In the genomic region with DNA sequence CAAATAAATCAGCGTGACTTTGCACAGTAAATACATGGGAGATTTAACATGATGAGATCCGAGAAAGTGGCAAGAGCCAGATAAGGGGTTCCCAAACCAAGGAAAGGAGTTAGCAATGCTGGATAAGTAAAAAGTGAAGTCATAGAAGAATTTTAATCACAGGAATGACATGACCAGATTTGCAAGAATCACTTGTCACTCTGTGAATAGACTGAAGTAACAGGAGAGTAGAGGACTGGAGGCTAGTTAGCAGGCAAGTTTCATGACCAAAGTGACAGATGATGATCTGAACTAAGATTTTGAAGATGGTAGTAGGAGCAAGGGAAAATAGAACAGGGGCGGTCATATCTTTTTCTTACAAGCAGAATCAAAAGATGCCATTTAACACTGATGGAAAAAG, we compare ENCODE assay signal across 25 cellular contexts. TPM values are rescaled to one million over a fixed set of nuclear protein-coding genes. Genes with fewer than 3 reads are reported as not detected.
DNase-seq lines count a peak whose midpoint lies in the region; ATAC-seq and TF ChIP-seq lines count a peak whose summit lies in the region.
"Had no signal": no experiment of that assay in that cellular context is flagged by ENCODE, and none has a peak within 500 bp of the region (broad histone marks: within the 10 kb centered on the region; RNA-seq: fewer than 3 reads in every experiment).

No MANE protein-coding gene starts in this region.

- peak overlapping the region in 6 of 8 donors; percentile 1 to 50 (median 16) for H3K4me3 Mint-ChIP-seq in CD4-positive, alpha-beta memory T cell
- peak overlapping the region in 1 of 2 donors; percentile 1 for H3K4me3 Mint-ChIP-seq in effector memory CD8-positive, alpha-beta T cell
- H3K4me3 Mint-ChIP-seq: activated T-cell treated with anti-CD3 and anti-CD28 coated beads, Interleukin-2, amount 50 U/mL, for 4 hours; naive B cell; T-helper 2 cell treated with Interferon-gamma antibody and Interleukin-4, amounts not matched to agents 5 μg/mL and 100 μg/mL, for 36 hours had no signal

- peak; percentile 29 for ATAC-seq in effector memory CD8-positive, alpha-beta T cell (replicated peaks)
- ATAC-seq: activated T-cell treated with anti-CD3 and anti-CD28 coated beads, Interleukin-2, amount 50 U/mL, for 4 hours had no signal

- no peaks in the 10 kb centered on the region for H3K9me3 ChIP-seq in CD4-positive, alpha-beta memory T cell (ENCODE audit: control insufficient read depth in 1 of 2, low read length in 2 of 2)
- H3K9me3 ChIP-seq in OCI-LY3 (ENCODE audit: insufficient read depth, low read length) = no peaks in the 10 kb centered on the region
- no peaks in the 10 kb centered on the region for H3K9me3 ChIP-seq in osteoblast (ENCODE audit: low read depth, low read length)
- H3K9me3 ChIP-seq: BLaER1, transverse colon had no signal

- H2AFZ ChIP-seq in OCI-LY3 (ENCODE audit: low read depth, low read length) (peak overlapping the region; percentile 90; the same call in 1 of the 2 replicates), osteoblast (ENCODE audit: low read length) (no peak overlapping the region)

- H3K4me1 Mint-ChIP-seq in CD4-positive, alpha-beta memory T cell = peaks cover 13 to 25% (median 17%) of the 10 kb centered on the region in 4 donors
- H3K4me1 Mint-ChIP-seq in effector memory CD8-positive, alpha-beta T cell (ENCODE audit: low read depth in 2 of 2) = peaks cover 7 to 14% of the 10 kb centered on the region in 2 donors
- H3K4me1 Mint-ChIP-seq: naive B cell had no signal

- peak overlapping the region in 4 of 7 donors; percentile 1 to 68 (median 10) for H3K27ac Mint-ChIP-seq in CD4-positive, alpha-beta memory T cell
- peak overlapping the region; percentile 7 to 21 for H3K27ac Mint-ChIP-seq in effector memory CD8-positive, alpha-beta T cell
- H3K27ac Mint-ChIP-seq: T-helper 2 cell treated with Interferon-gamma antibody and Interleukin-4, amounts not matched to agents 5 μg/mL and 100 μg/mL, for 36 hours had no signal

- CTCF ChIA-PET in CD4-positive, alpha-beta memory T cell (lab: Charles Lee; ENCODE audit: partially characterized antibody) = interaction anchor here (0.7 to 2.8 kb wide), 4 partner anchors 10 to 512 kb away, joined by 3 to 35 read pairs (median 3); no protein-coding TSS in a partner anchor

- POLR2A ChIA-PET in CD4-positive, alpha-beta memory T cell (lab: Charles Lee; ENCODE audit: partially characterized antibody) = no interaction called here

- no peak overlapping the region; the same call in 1 of the 2 replicates for H3K4me2 ChIP-seq in OCI-LY3 (ENCODE audit: low read length)
- peak overlapping the region; percentile 80 for H3K4me2 ChIP-seq in osteoblast (ENCODE audit: insufficient read depth, low read length)

- no peaks in the 10 kb centered on the region for H3K36me3 Mint-ChIP-seq in CD4-positive, alpha-beta memory T cell
- peaks cover 5% of the 10 kb centered on the region for H3K36me3 Mint-ChIP-seq in effector memory CD8-positive, alpha-beta T cell (ENCODE audit: insufficient read depth)
- H3K36me3 Mint-ChIP-seq: naive B cell had no signal

- H3K27ac ChIP-seq in CD4-positive, alpha-beta memory T cell (ENCODE audit: low read depth, low read length) = no peak overlapping the region
- H3K27ac ChIP-seq in OCI-LY3 (ENCODE audit: low read length) = no peak overlapping the region
- H3K27ac ChIP-seq in osteoblast (ENCODE audit: low read depth, low read length) = no peak overlapping the region
- H3K27ac ChIP-seq: BLaER1, brain microvascular endothelial cell, SK-N-MC, transverse colon, VCaP had no signal

- no peaks in the 10 kb centered on the region for H3K9me3 Mint-ChIP-seq in CD4-positive, alpha-beta memory T cell
- H3K9me3 Mint-ChIP-seq in effector memory CD8-positive, alpha-beta T cell = no peaks in the 10 kb centered on the region
- H3K9me3 Mint-ChIP-seq: activated T-cell treated with anti-CD3 and anti-CD28 coated beads, Interleukin-2, amount 50 U/mL, for 4 hours; naive B cell; T-helper 2 cell treated with Interferon-gamma antibody and Interleukin-4, amounts not matched to agents 5 μg/mL and 100 μg/mL, for 36 hours had no signal

- intact Hi-C loops in CD4-positive, alpha-beta memory T cell (cut with micrococcal nuclease) = loop anchor here (2.0 kb wide), 1 partner anchor 341 kb away; no protein-coding TSS in a partner anchor

- H3K79me2 ChIP-seq in OCI-LY3 (ENCODE audit: low read length) = no peaks in the 10 kb centered on the region
- H3K79me2 ChIP-seq in osteoblast (ENCODE audit: insufficient read depth, low read length) = peaks cover 15% of the 10 kb centered on the region

- H3K4me3 ChIP-seq in CD4-positive, alpha-beta memory T cell (ENCODE audit: low read length in 2 of 2) = no peak overlapping the region
- no peak overlapping the region for H3K4me3 ChIP-seq in OCI-LY3 (ENCODE audit: low read length)
- no peak overlapping the region for H3K4me3 ChIP-seq in osteoblast (ENCODE audit: insufficient read depth, low read length)
- H3K4me3 ChIP-seq: BLaER1, SK-N-MC had no signal

- DNase-seq in CD4-positive, alpha-beta memory T cell = no peak
- no peak for DNase-seq in effector memory CD8-positive, alpha-beta T cell
- DNase-seq in osteoblast (ENCODE audit: insufficient read length, low spot score, missing footprints) (peak; percentile 3), amniotic stem cell (lab: John Stamatoyannopoulos, UW) (no peak), activated gamma-delta T cell treated with Interleukin-2 at 50 U/mL for 16 hours (no peak), NCI-H2107 treated with DMSO at 0.1 percent for 48 hours (lab: John Stamatoyannopoulos, UW; ENCODE audit: unreplicated experiment) (no peak), NCI-H1105 (lab: John Stamatoyannopoulos, UW) (no peak)
- DNase-seq: activated CD4-positive, alpha-beta T cell treated with anti-CD3 and anti-CD28 coated beads for 48 hours; activated naive CD4-positive, alpha-beta T cell; activated T-cell treated with anti-CD3 and anti-CD28 coated beads, Interleukin-2, amount 50 U/mL, for 4 hours; brain microvascular endothelial cell; effector CD8-positive, alpha-beta T cell; foreskin melanocyte; GDM1; left cardiac atrium; stimulated activated CD4-positive, alpha-beta T cell treated with anti-CD3 and anti-CD28 coated beads, Interleukin-2, amount 100 ng/mL, for 48 hours; transverse colon had no signal

- H4K20me1 ChIP-seq in OCI-LY3 (ENCODE audit: insufficient read depth, low read length) (no peaks in the 10 kb centered on the region), osteoblast (ENCODE audit: insufficient read depth, low read length) (no peaks in the 10 kb centered on the region)
- H4K20me1 ChIP-seq: BLaER1 had no signal

- H3K36me3 ChIP-seq in CD4-positive, alpha-beta memory T cell (ENCODE audit: insufficient read depth, low read length) = no peaks in the 10 kb centered on the region
- H3K36me3 ChIP-seq in OCI-LY3 (replicated peaks; ENCODE audit: low read depth, low read length) (no peaks in the 10 kb centered on the region), osteoblast (ENCODE audit: insufficient read depth, low read length) (no peaks in the 10 kb centered on the region)
- H3K36me3 ChIP-seq: BLaER1, brain microvascular endothelial cell, transverse colon had no signal

- H3K27me3 ChIP-seq in CD4-positive, alpha-beta memory T cell (ENCODE audit: insufficient read depth, low read length) = no peaks in the 10 kb centered on the region
- H3K27me3 ChIP-seq in OCI-LY3 (ENCODE audit: low read depth, low read length) = no peaks in the 10 kb centered on the region
- H3K27me3 ChIP-seq in osteoblast (ENCODE audit: insufficient read depth, low read length) = no peaks in the 10 kb centered on the region
- H3K27me3 ChIP-seq: BLaER1, brain microvascular endothelial cell, transverse colon had no signal

- TF ChIP-seq CTCF in OCI-LY3 (IDR thresholded peaks at IDR 0.05; ENCODE audit: low read depth, low read length) (no peak), osteoblast (IDR thresholded peaks at IDR 0.05; ENCODE audit: extremely low read depth, low read depth, low read length) (no peak)

- no peak overlapping the region for H3K9ac ChIP-seq in OCI-LY3 (ENCODE audit: low read length)
- H3K9ac ChIP-seq: BLaER1 had no signal

- H3K4me1 ChIP-seq in CD4-positive, alpha-beta memory T cell (ENCODE audit: insufficient read depth, low read length) = peaks cover 14% of the 10 kb centered on the region
- H3K4me1 ChIP-seq in OCI-LY3 (ENCODE audit: low read length) (no peaks in the 10 kb centered on the region), osteoblast (ENCODE audit: insufficient read depth, low read length) (no peaks in the 10 kb centered on the region)
- H3K4me1 ChIP-seq: BLaER1, transverse colon had no signal

- H3K27me3 Mint-ChIP-seq in CD4-positive, alpha-beta memory T cell = no peaks in the 10 kb centered on the region
- H3K27me3 Mint-ChIP-seq in effector memory CD8-positive, alpha-beta T cell = no peaks in the 10 kb centered on the region
- H3K27me3 Mint-ChIP-seq: naive B cell had no signal

RNA-seq across cellular contexts. Expression of gene CFH, which starts 8.4 kb away (rescaled TPM):
- 10 to 100 TPM; 11.9 to 13.4 TPM for total RNA-seq in CD4-positive, alpha-beta memory T cell
- polyA plus RNA-seq in CD4-positive, alpha-beta memory T cell = 10 to 100 TPM; 13.8 to 16.6 TPM
- total RNA-seq in osteoblast = 145 and 164 TPM in 2 replicates
- total RNA-seq: H7, OCI-LY7 had no signal

RNA-seq across cellular contexts. Expression of gene KCNT2, which starts 52.0 kb away (rescaled TPM):
- total RNA-seq in CD4-positive, alpha-beta memory T cell = not detected
- not detected for polyA plus RNA-seq in CD4-positive, alpha-beta memory T cell
- 6.2 and 10.5 TPM in 2 replicates for total RNA-seq in osteoblast
- total RNA-seq: activated T-cell treated with anti-CD3 and anti-CD28 coated beads, Interleukin-2, amount 50 U/mL, for 4 hours; OCI-LY7 had no signal

Comparison
In these comparisons a context has a peak if more than half of its experiments do, and no peak if none do; other contexts are left out.
1. RNA of gene CFH, which starts 8.4 kb away (total RNA-seq): 145 to 164 TPM in osteoblast; 11.9 to 13.4 TPM in CD4-positive, alpha-beta memory T cell; every median in the first group is over 10 times any median in the second.